8 cellular contexts compared by ENCODE assay signal in genomic region chr4:179867300-179867878, GRCh38.
DNase-seq lines count a peak whose midpoint lies in the region; ATAC-seq, FAIRE-seq and TF ChIP-seq lines count a peak whose summit lies in the region.

No MANE protein-coding gene starts in this region.

- no peak overlapping the region for H3K4me2 ChIP-seq in keratinocyte (ENCODE audit: control insufficient read depth, extremely low read depth, insufficient read depth, low read depth, low read length)

- dilution Hi-C loops in keratinocyte (cut with MboI; ENCODE audit: extremely low pct_ligation_motif_present, low sequenced_read_pairs) = no loop called here

- H3K4me1 ChIP-seq in keratinocyte (ENCODE audit: control insufficient read depth, extremely low read depth, insufficient read depth, low read length) (no peaks in the 10 kb centered on the region), upper lobe of right lung (no peaks in the 10 kb centered on the region)

- ATAC-seq in GM18868 (IDR thresholded peaks at IDR 0.05; ENCODE audit: unreplicated experiment) (peak; percentile 99), HG03064 (IDR thresholded peaks at IDR 0.05; ENCODE audit: low read depth, unreplicated experiment) (peak; percentile 95), upper lobe of right lung (peak; percentile 86)

- no peaks in the 10 kb centered on the region for H3K79me2 ChIP-seq in keratinocyte (ENCODE audit: control insufficient read depth, insufficient read depth, low read length)

- DNase-seq in Caki2 (ENCODE audit: low read depth) = peak; percentile 31
- DNase-seq in NCI-H526 (lab: John Stamatoyannopoulos, UW) = peak; percentile 33 to 74
- peak; percentile 34 to 53 for DNase-seq in activated T-cell treated with anti-CD3 and anti-CD28 coated beads, Interleukin-2, amount 50 U/mL, for 48 hours
- DNase-seq in keratinocyte (ENCODE audit: low read depth, low spot score) = no peak
- no peak for DNase-seq in upper lobe of right lung
- no peak for DNase-seq in HuH-7.5 (ENCODE audit: low spot score)

- H3K9me1 ChIP-seq in keratinocyte (ENCODE audit: control insufficient read depth, extremely low read depth, insufficient read depth, low read length) = no peaks in the 10 kb centered on the region

- in situ Hi-C loops in Caki2 (cut with HindIII; ENCODE audit: low pct_unique_long_range_greater_than_20kb, low sequenced_read_pairs) = no loop called here

- no peak overlapping the region for H2AFZ ChIP-seq in keratinocyte (ENCODE audit: control insufficient read depth, low read length)

- H3K36me3 ChIP-seq in keratinocyte (ENCODE audit: control insufficient read depth in 2 of 2, extremely low read depth in 1 of 2, insufficient read depth in 2 of 2, low read length in 2 of 2) (no peaks in the 10 kb centered on the region), upper lobe of right lung (no peaks in the 10 kb centered on the region)

- H3K27ac ChIP-seq in keratinocyte (ENCODE audit: control insufficient read depth, insufficient read depth, low read length) (no peak overlapping the region), upper lobe of right lung (no peak overlapping the region)

- H3K9me3 ChIP-seq in keratinocyte (ENCODE audit: control insufficient read depth, low read depth, low read length) = no peaks in the 10 kb centered on the region
- no peaks in the 10 kb centered on the region for H3K9me3 ChIP-seq in upper lobe of right lung

- FAIRE-seq in keratinocyte (lab: Jason Lieb, UNC) = no peak

- H3K9ac ChIP-seq in keratinocyte (ENCODE audit: control insufficient read depth, extremely low read depth, insufficient read depth, low read length) = no peak overlapping the region

- H3K4me3 ChIP-seq in keratinocyte (ENCODE audit: control insufficient read depth in 2 of 3, extremely low read depth in 1 of 3, insufficient read depth in 2 of 3, low read depth in 1 of 3, low read length in 3 of 3) (no peak overlapping the region), upper lobe of right lung (no peak overlapping the region)

- TF ChIP-seq CTCF in keratinocyte (optimal IDR thresholded peaks at IDR 0.05 in 1 of 3, IDR thresholded peaks at IDR 0.05 in 1 of 3, conservative IDR thresholded peaks at IDR 0.05 in 1 of 3; ENCODE audit: extremely low read depth in 1 of 3, insufficient read depth in 2 of 3, low read length in 3 of 3) (peak; percentile 57 to 84 (median 77)), upper lobe of right lung (IDR thresholded peaks at IDR 0.05) (peak; percentile 60)

- no peaks in the 10 kb centered on the region for H3K27me3 ChIP-seq in keratinocyte (ENCODE audit: control insufficient read depth, extremely low read depth, insufficient read depth, low read length)
- no peaks in the 10 kb centered on the region for H3K27me3 ChIP-seq in upper lobe of right lung

- intact Hi-C loops in upper lobe of right lung (cut with DNase I) = no loop called here

- no peaks in the 10 kb centered on the region for H4K20me1 ChIP-seq in keratinocyte (ENCODE audit: control insufficient read depth, extremely low read depth, insufficient read depth, low read length)

Comparison
In these comparisons a context has a peak if more than half of its experiments do, and no peak if none do; other contexts are left out.
1. DNase-seq: peak in Caki2 (single experiment), NCI-H526 (2 of 2) and activated T-cell treated with anti-CD3 and anti-CD28 coated beads, Interleukin-2, amount 50 U/mL, for 48 hours (2 of 2); none in keratinocyte (single experiment), upper lobe of right lung (single experiment) and HuH-7.5 (single experiment).
2. Peak in every context shown above with its lines, with median percentiles within 50 percentile points of each other: ATAC-seq.